In the genomic region with DNA sequence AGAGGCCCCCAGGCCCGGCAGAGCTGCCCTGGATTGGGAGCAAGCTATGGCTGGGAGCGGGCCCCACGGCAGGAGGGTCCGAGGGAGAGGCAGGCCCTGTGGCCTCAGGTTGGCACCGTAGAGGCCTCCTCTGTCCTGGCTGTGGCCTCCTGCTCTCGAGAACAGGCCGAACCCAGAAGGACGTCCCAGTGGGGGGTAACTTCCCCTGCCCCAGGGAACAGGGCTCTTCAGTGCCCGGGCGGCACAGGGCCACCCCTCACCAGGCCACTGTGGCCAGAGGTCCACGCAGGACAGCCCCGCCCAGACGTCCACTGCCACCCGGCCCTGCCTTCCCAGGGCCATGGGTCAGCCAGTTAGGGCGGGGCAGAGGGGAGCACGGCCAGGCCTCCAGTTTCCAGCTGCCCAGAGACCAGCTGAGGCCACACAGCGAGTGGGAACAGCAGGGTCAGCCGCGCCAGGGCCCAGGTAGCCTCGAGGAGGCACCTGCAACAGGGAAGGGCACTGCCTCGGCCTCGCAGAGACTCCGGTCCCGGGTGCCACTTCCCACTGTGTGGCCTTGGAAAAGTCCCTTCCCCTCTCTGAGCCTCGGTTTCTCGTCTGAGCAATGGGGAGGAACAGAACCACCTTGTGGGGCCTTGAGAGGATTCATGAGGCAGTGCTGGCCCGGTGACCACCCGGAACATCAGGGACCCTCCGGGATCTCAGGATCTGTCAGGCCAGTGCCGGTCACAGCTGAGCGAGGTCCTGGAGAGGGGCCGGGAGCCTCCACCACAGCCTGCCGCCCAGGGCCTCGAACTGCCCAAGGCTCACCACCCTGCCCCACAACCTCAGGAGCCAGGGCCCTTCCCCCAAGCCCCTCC, we compare ENCODE assay signal across 21 cellular contexts.
"Had no signal": no experiment of that assay in that cellular context is flagged by ENCODE, and none has a peak within 500 bp of the region (broad histone marks: within the 10 kb centered on the region; RNA-seq: fewer than 3 reads in every experiment).

No MANE protein-coding gene starts in this region.

- H3K27ac ChIP-seq: ovary, psoas muscle, right lobe of liver, sigmoid colon, stomach, thoracic aorta, thyroid gland, tibial nerve, upper lobe of left lung, vagina had no signal

- H3K27me3 ChIP-seq: ovary, right lobe of liver, sigmoid colon, thyroid gland, upper lobe of left lung, vagina had no signal

- H3K4me1 ChIP-seq: psoas muscle, right lobe of liver, sigmoid colon, stomach, thyroid gland, tibial nerve, upper lobe of left lung, vagina had no signal

- H3K9me3 ChIP-seq: ovary, psoas muscle, right lobe of liver, sigmoid colon, stomach, thoracic aorta, thyroid gland, tibial nerve, upper lobe of left lung, vagina had no signal

- H3K4me3 ChIP-seq: ovary, psoas muscle, right lobe of liver, sigmoid colon, stomach, thoracic aorta, thyroid gland, tibial nerve, upper lobe of left lung, vagina had no signal

- DNase-seq: naive thymus-derived CD8-positive, alpha-beta T cell; nephron progenitor cell; occipital lobe; ovary; psoas muscle; right cardiac atrium; right lobe of liver; sigmoid colon; stimulated activated CD4-positive, alpha-beta T cell treated with anti-CD3 and anti-CD28 coated beads, Interleukin-15, amount 100 ng/mL, for 24 hours; stimulated activated CD4-positive, alpha-beta T cell treated with anti-CD3 and anti-CD28 coated beads, Interleukin-2, amount 100 ng/mL, for 24 hours; stimulated activated CD4-positive, alpha-beta T cell treated with anti-CD3 and anti-CD28 coated beads, Interleukin-2, amount 100 ng/mL, for 48 hours; stimulated activated CD4-positive, alpha-beta T cell treated with anti-CD3 and anti-CD28 coated beads, Interleukin-4, amount 100 ng/mL, for 24 hours; stimulated activated naive B cell treated with anti-CD40 and anti-IgM and Interleukin-4, amounts not matched to agents 10 μg/mL and 1 μg/mL and 100 μg/mL, for 72 hours; stimulated activated naive CD4-positive, alpha-beta T cell treated with Interleukin-2 at 50 U/mL for 16 hours; stomach; thyroid gland; trophoblast cell had no signal

- H3K36me3 ChIP-seq: ovary, right lobe of liver, sigmoid colon, stomach, thoracic aorta, thyroid gland, tibial nerve, upper lobe of left lung, vagina had no signal
